In genomic region chr6:150050846-150051245, GRCh38 we compare ENCODE assay signal across 12 cellular contexts. TPM values are rescaled to one million over a fixed set of nuclear protein-coding genes. Genes with fewer than 3 reads are reported as not detected.
"Had no signal": no experiment of that assay in that cellular context is flagged by ENCODE, and none has a peak within 500 bp of the region (broad histone marks: within the 10 kb centered on the region; RNA-seq: fewer than 3 reads in every experiment).

No MANE protein-coding gene starts in this region.

- H3K9ac ChIP-seq: GM23248 had no signal

- ATAC-seq: HCT116, HepG2 had no signal

- H3K9me3 ChIP-seq: HAP-1 had no signal

- H3K36me3 ChIP-seq: HAP-1 had no signal

- H2AFZ ChIP-seq: GM23248 had no signal

- DNase-seq: GM23248, GOT3, H7, HFFc6, KBM-7 had no signal

- H3K4me1 ChIP-seq: HAP-1 had no signal

- H3K4me3 ChIP-seq: GM23248, HAP-1 had no signal

- H3K27ac ChIP-seq: GM23248, HL-60 had no signal

RNA-seq across cellular contexts. Expression of gene RAET1L, which starts 25.5 kb away (rescaled TPM):
- total RNA-seq: GM23248, H4, H7, HepG2, HFFc6, HT1080 had no signal
- polyA plus RNA-seq: GM23248, HepG2, IgD-negative memory B cell had no signal
